1 cellular context compared by ENCODE assay signal in genomic region chr11:126210871-126211235, GRCh38.
A peak's percentile ranks its signal among the peaks of the same experiment; 100 is the strongest.
TF ChIP-seq lines count a peak whose summit lies in the region.

No MANE protein-coding gene starts in this region.

TF ChIP-seq in HepG2, 621 proteins besides CTCF, POLR2A, EP300 and RAD21 (continued from another document):
- TF ChIP-seq, protein P1, sequence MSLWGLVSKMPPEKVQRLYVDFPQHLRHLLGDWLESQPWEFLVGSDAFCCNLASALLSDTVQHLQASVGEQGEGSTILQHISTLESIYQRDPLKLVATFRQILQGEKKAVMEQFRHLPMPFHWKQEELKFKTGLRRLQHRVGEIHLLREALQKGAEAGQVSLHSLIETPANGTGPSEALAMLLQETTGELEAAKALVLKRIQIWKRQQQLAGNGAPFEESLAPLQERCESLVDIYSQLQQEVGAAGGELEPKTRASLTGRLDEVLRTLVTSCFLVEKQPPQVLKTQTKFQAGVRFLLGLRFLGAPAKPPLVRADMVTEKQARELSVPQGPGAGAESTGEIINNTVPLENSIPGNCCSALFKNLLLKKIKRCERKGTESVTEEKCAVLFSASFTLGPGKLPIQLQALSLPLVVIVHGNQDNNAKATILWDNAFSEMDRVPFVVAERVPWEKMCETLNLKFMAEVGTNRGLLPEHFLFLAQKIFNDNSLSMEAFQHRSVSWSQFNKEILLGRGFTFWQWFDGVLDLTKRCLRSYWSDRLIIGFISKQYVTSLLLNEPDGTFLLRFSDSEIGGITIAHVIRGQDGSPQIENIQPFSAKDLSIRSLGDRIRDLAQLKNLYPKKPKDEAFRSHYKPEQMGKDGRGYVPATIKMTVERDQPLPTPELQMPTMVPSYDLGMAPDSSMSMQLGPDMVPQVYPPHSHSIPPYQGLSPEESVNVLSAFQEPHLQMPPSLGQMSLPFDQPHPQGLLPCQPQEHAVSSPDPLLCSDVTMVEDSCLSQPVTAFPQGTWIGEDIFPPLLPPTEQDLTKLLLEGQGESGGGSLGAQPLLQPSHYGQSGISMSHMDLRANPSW (CRISPR knock-in tag; IDR thresholded peaks at IDR 0.05; ENCODE audit: borderline replicate concordance): no peak
- TF ChIP-seq POLR2G (IDR thresholded peaks at IDR 0.05; ENCODE audit: low read depth, low read length) (no peak), FOSL2 (CRISPR knock-in tag; IDR thresholded peaks at IDR 0.05) (no peak), ELF4 (CRISPR knock-in tag; IDR thresholded peaks at IDR 0.05; ENCODE audit: borderline replicate concordance) (no peak)
- TF ChIP-seq, protein P2, sequence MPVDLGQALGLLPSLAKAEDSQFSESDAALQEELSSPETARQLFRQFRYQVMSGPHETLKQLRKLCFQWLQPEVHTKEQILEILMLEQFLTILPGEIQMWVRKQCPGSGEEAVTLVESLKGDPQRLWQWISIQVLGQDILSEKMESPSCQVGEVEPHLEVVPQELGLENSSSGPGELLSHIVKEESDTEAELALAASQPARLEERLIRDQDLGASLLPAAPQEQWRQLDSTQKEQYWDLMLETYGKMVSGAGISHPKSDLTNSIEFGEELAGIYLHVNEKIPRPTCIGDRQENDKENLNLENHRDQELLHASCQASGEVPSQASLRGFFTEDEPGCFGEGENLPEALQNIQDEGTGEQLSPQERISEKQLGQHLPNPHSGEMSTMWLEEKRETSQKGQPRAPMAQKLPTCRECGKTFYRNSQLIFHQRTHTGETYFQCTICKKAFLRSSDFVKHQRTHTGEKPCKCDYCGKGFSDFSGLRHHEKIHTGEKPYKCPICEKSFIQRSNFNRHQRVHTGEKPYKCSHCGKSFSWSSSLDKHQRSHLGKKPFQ (CRISPR knock-in tag; IDR thresholded peaks at IDR 0.05; ENCODE audit: insufficient replicate concordance): peak; percentile 47
- TF ChIP-seq, protein P3, sequence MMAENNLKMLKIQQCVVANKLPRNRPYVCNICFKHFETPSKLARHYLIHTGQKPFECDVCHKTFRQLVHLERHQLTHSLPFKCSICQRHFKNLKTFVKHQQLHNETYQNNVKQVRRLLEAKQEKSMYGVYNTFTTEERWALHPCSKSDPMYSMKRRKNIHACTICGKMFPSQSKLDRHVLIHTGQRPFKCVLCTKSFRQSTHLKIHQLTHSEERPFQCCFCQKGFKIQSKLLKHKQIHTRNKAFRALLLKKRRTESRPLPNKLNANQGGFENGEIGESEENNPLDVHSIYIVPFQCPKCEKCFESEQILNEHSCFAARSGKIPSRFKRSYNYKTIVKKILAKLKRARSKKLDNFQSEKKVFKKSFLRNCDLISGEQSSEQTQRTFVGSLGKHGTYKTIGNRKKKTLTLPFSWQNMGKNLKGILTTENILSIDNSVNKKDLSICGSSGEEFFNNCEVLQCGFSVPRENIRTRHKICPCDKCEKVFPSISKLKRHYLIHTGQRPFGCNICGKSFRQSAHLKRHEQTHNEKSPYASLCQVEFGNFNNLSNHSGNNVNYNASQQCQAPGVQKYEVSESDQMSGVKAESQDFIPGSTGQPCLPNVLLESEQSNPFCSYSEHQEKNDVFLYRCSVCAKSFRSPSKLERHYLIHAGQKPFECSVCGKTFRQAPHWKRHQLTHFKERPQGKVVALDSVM (CRISPR knock-in tag; IDR thresholded peaks at IDR 0.05): no peak
